ENCODE assay signal across 12 cellular contexts in the genomic region with DNA sequence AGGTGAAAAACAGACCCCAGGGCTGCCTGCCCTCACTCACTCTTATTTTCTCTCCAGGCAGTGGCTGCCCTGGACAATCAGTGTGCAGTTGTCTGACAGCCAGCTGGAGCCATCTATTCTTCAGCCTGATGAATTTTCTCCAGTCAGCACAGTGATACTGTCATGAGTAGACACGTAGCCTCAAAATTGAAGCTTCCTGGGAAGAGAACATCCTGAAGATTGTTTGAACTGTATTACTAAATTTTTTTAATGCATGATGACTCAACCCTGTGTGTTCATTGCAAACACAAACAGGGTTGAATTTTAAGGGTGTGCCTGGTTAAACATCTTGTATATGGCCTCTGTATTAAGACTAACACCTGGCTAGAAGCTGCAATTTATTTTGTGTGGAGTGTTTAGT. TPM values are rescaled to one million over a fixed set of nuclear protein-coding genes. Genes with fewer than 3 reads are reported as not detected.
A peak's percentile ranks its signal among the peaks of the same experiment; 100 is the strongest.
DNase-seq lines count a peak whose midpoint lies in the region; ATAC-seq and TF ChIP-seq lines count a peak whose summit lies in the region.
"Had no signal": no experiment of that assay in that cellular context is flagged by ENCODE, and none has a peak within 500 bp of the region (broad histone marks: within the 10 kb centered on the region; RNA-seq: fewer than 3 reads in every experiment).

No MANE protein-coding gene starts in this region.

- no peaks in the 10 kb centered on the region for H3K36me3 ChIP-seq in MG63

- no peak overlapping the region for H3K27ac Mint-ChIP-seq in Calu3 (ENCODE audit: unreplicated experiment)
- H3K27ac Mint-ChIP-seq: activated B cell treated with CpG ODN at 0.5 μM for 24 hours; natural killer cell treated with Interleukin-12 subunit alpha and Interleukin-12 subunit beta and Interleukin-15 and Interleukin-18, amount 100 ng/mL, for 72 hours had no signal

- CTCF ChIA-PET in Calu3 (lab: Charles Lee), result no interaction called here

- DNase-seq in COLO668 (lab: John Stamatoyannopoulos, UW; ENCODE audit: unreplicated experiment) (peak; percentile 29), MG63 (peak; percentile 55), SHP77 (lab: John Stamatoyannopoulos, UW) (peak; percentile 82 to 84), iris pigment epithelial cell (ENCODE audit: low read depth) (peak; percentile 70), Calu3 (no peak), Right ventricle myocardium superior (no peak)
- DNase-seq: activated B cell treated with CpG ODN at 0.5 μM for 24 hours, activated gamma-delta T cell, dorsolateral prefrontal cortex had no signal

- H3K4me1 Mint-ChIP-seq in Calu3 (ENCODE audit: low read depth, unreplicated experiment), result no peaks in the 10 kb centered on the region
- H3K4me1 Mint-ChIP-seq: activated B cell treated with CpG ODN at 0.5 μM for 24 hours had no signal

- TF ChIP-seq CTCF in Calu3 (IDR thresholded peaks at IDR 0.05; ENCODE audit: unreplicated experiment), result no peak

- intact Hi-C loops in Calu3 (cut with micrococcal nuclease; ENCODE audit: unreplicated experiment) (no loop called here), Right ventricle myocardium superior (cut with DNase I) (no loop called here)

- no peak overlapping the region for H3K4me3 Mint-ChIP-seq in Calu3 (ENCODE audit: low read depth, unreplicated experiment)
- H3K4me3 Mint-ChIP-seq: activated B cell treated with CpG ODN at 0.5 μM for 24 hours; natural killer cell treated with Interleukin-12 subunit alpha and Interleukin-12 subunit beta and Interleukin-15 and Interleukin-18, amount 100 ng/mL, for 72 hours had no signal

- no peaks in the 10 kb centered on the region for H3K9me3 Mint-ChIP-seq in Calu3 (ENCODE audit: low read depth, unreplicated experiment)
- H3K9me3 Mint-ChIP-seq: activated B cell treated with CpG ODN at 0.5 μM for 24 hours; natural killer cell treated with Interleukin-12 subunit alpha and Interleukin-12 subunit beta and Interleukin-15 and Interleukin-18, amount 100 ng/mL, for 72 hours had no signal

- no peaks in the 10 kb centered on the region for H3K9me3 ChIP-seq in MG63

- ATAC-seq in Right ventricle myocardium superior (ENCODE audit: poor library complexity) (no peak), GM18861 (IDR thresholded peaks at IDR 0.05; ENCODE audit: unreplicated experiment) (no peak), HG02973 (IDR thresholded peaks at IDR 0.05; ENCODE audit: unreplicated experiment) (no peak)
- ATAC-seq: natural killer cell treated with Interleukin-12 subunit alpha and Interleukin-12 subunit beta and Interleukin-15 and Interleukin-18, amount 100 ng/mL, for 72 hours had no signal

- no peaks in the 10 kb centered on the region for H3K27me3 Mint-ChIP-seq in Calu3 (ENCODE audit: unreplicated experiment)

- H3K36me3 Mint-ChIP-seq in Calu3 (ENCODE audit: insufficient read depth, unreplicated experiment), result no peaks in the 10 kb centered on the region

- H3K4me3 ChIP-seq in MG63, result no peak overlapping the region
- H3K4me3 ChIP-seq: dorsolateral prefrontal cortex had no signal

- no TSS peak for BruUV-seq in Calu3 (replicated peaks; lab: Mats Ljungman, UMichigan)

- H3K27me3 ChIP-seq in MG63, result no peaks in the 10 kb centered on the region

RNA-seq across cellular contexts. Expression of a gene that starts 49.8 kb away (rescaled TPM):
- total RNA-seq in MG63 (2014; rRNA removed; shearing (Covaris generic); ENCODE audit: low replicate concordance), result 6.0 and 8.9 TPM in 2 replicates
- total RNA-seq in Calu3 (2022), result 7.0 and 10.1 TPM in 2 replicates
- total RNA-seq in Right ventricle myocardium superior, result 13.0 TPM

Comparison
In these comparisons a context has a peak if more than half of its experiments do, and no peak if none do; other contexts are left out.
1. DNase-seq: peak in COLO668 (single experiment), MG63 (single experiment), SHP77 (2 of 2) and iris pigment epithelial cell (single experiment); none in Calu3 (single experiment) and Right ventricle myocardium superior (single experiment).